8 cellular contexts compared by ENCODE assay signal in genomic region chr6:31660224-31660997, GRCh38. TPM values are rescaled to one million over a fixed set of nuclear protein-coding genes. Genes with fewer than 3 reads are reported as not detected.
DNase-seq lines count a peak whose midpoint lies in the region; ATAC-seq and TF ChIP-seq lines count a peak whose summit lies in the region.

Gene C6orf47 (minus strand): TSS chr6:31660778. CDS start chr6:31659947, 831 bp downstream.

- no peak for TF ChIP-seq CTCF in WERI-Rb-1 (IDR thresholded peaks at IDR 0.05; ENCODE audit: low read depth, low read length)
- no peak for TF ChIP-seq CTCF in breast epithelium (IDR thresholded peaks at IDR 0.05)

- peak within 1 kb of the TSS; percentile 75 for H3K9ac ChIP-seq in ES-I3 (ENCODE audit: low read depth, low read length)

- H3K36me3 ChIP-seq in ES-I3 (ENCODE audit: insufficient read depth, low read length) (no peaks in the 10 kb centered on the region), WERI-Rb-1 (peaks cover 56% of the 10 kb centered on the region), breast epithelium (no peaks in the 10 kb centered on the region)

- H3K9me3 ChIP-seq in ES-I3 (ENCODE audit: control insufficient read depth, insufficient read depth, low read length) (no peaks in the 10 kb centered on the region), WERI-Rb-1 (ENCODE audit: severe bottlenecking) (no peaks in the 10 kb centered on the region), breast epithelium (no peaks in the 10 kb centered on the region)

- ATAC-seq in HG02678 (IDR thresholded peaks at IDR 0.05; ENCODE audit: unreplicated experiment) (peak; percentile 61), GM18520 (IDR thresholded peaks at IDR 0.05; ENCODE audit: unreplicated experiment) (no peak)

- intact Hi-C loops in breast epithelium (cut with DNase I; ENCODE audit: low total_unique reads), result no loop called here

- peak; percentile 81 for TF ChIP-seq POLR2A in breast epithelium (IDR thresholded peaks at IDR 0.05)

- H3K27ac ChIP-seq in WERI-Rb-1, result peak within 1 kb of the TSS; percentile 79
- peak within 1 kb of the TSS; percentile 90 to 94 for H3K27ac ChIP-seq in breast epithelium
- peak within 1 kb of the TSS in 20 of 21 experiments; percentile 74 to 95 (median 88) for H3K27ac ChIP-seq in skin epidermis

- no peaks in the 10 kb centered on the region for H3K27me3 ChIP-seq in WERI-Rb-1 (ENCODE audit: insufficient read depth, low read depth, severe bottlenecking)
- H3K27me3 ChIP-seq in breast epithelium, result no peaks in the 10 kb centered on the region

- H3K4me3 ChIP-seq in WERI-Rb-1 (ENCODE audit: low read depth, low read length), result peak within 1 kb of the TSS; percentile 88
- H3K4me3 ChIP-seq in breast epithelium, result peak within 1 kb of the TSS; percentile 77 to 91 (median 82)
- peak within 1 kb of the TSS; percentile 51 to 87 (median 78) for H3K4me3 ChIP-seq in skin epidermis

- H3K4me1 ChIP-seq in ES-I3 (ENCODE audit: insufficient read depth, low read length) (no peaks in the 10 kb centered on the region; the same call in 1 of the 2 replicates), breast epithelium (peaks cover 15 to 21% of the 10 kb centered on the region in 2 donors)

- DNase-seq in NCI-H2171 treated with DMSO at 0.1 percent for 48 hours (lab: John Stamatoyannopoulos, UW) (peak; percentile 85), WERI-Rb-1 (peak; percentile 96), breast epithelium (ENCODE audit: low spot score in 2 of 2) (peak; percentile 78 to 80), iPS-NIHi11 (ENCODE audit: low spot score) (peak; percentile 92)

RNA-seq across cellular contexts. Expression of gene C6orf47, which starts in this region (rescaled TPM):
- total RNA-seq in breast epithelium, result 10 to 100 TPM; 20.3 to 27.4 (median 24.8) TPM
